18 cellular contexts compared by ENCODE assay signal in genomic region chr9:100346836-100347235, GRCh38. TPM values are rescaled to one million over a fixed set of nuclear protein-coding genes. Genes with fewer than 3 reads are reported as not detected.
DNase-seq lines count a peak whose midpoint lies in the region; ATAC-seq lines count a peak whose summit lies in the region.
"Had no signal": no experiment of that assay in that cellular context is flagged by ENCODE, and none has a peak within 500 bp of the region (broad histone marks: within the 10 kb centered on the region; RNA-seq: fewer than 3 reads in every experiment).

No MANE protein-coding gene starts in this region.

- H3K9me3 ChIP-seq in adipocyte (ENCODE audit: control insufficient read depth, low read length): no peaks in the 10 kb centered on the region
- no peaks in the 10 kb centered on the region for H3K9me3 ChIP-seq in subcutaneous abdominal adipose tissue (ENCODE audit: control insufficient read depth in 5 of 5, low read length in 5 of 5)
- H3K9me3 ChIP-seq: SJSA1 had no signal

- H3K36me3 ChIP-seq in adipocyte (ENCODE audit: control insufficient read depth, insufficient read depth, low read length, severe bottlenecking) (peaks cover 12% of the 10 kb centered on the region), subcutaneous abdominal adipose tissue (ENCODE audit: control insufficient read depth in 5 of 5, insufficient read depth in 5 of 5, low read length in 5 of 5) (peaks cover 0 to 10% (median 3%) of the 10 kb centered on the region in 5 donors)

- peak overlapping the region; percentile 46 for H3K27ac ChIP-seq in subcutaneous abdominal adipose tissue (ENCODE audit: low read depth, low read length)
- H3K27ac ChIP-seq: SJSA1 had no signal

- DNase-seq in GM04503 (ENCODE audit: low read depth) (peak; percentile 68), adipocyte (ENCODE audit: low read depth) (peak; percentile 82), left ventricle myocardium superior (no peak), H4 (ENCODE audit: low spot score) (no peak), occipital lobe (lab: John Stamatoyannopoulos, UW) (no peak)
- DNase-seq in activated CD4-positive, alpha-beta T cell treated with anti-CD3 and anti-CD28 coated beads for 48 hours: no peak
- DNase-seq: activated CD4-positive, alpha-beta T cell treated with anti-CD3 and anti-CD28 coated beads, Interleukin-2, amount 50 U/mL, for 1 hour; activated T-cell treated with anti-CD3 and anti-CD28 coated beads, Interleukin-2, amount 50 U/mL, for 24 hours; CD4-positive, CD25-positive, alpha-beta regulatory T cell; central memory CD4-positive, alpha-beta T cell; DMS79 treated with DMSO at 0.1 percent for 48 hours; effector memory CD4-positive, alpha-beta T cell; NCI-H1092; NCI-H69; stimulated activated CD4-positive, alpha-beta T cell treated with anti-CD3 and anti-CD28 coated beads, Interleukin-2, amount 100 ng/mL, for 24 hours; substantia nigra had no signal

- no peaks in the 10 kb centered on the region for H3K27me3 ChIP-seq in adipocyte (replicated peaks; ENCODE audit: control insufficient read depth, insufficient read depth, low read length)
- no peaks in the 10 kb centered on the region for H3K27me3 ChIP-seq in subcutaneous abdominal adipose tissue (ENCODE audit: control insufficient read depth in 5 of 5, insufficient read depth in 4 of 5, low read length in 5 of 5)
- H3K27me3 ChIP-seq: SJSA1 had no signal

- H3K4me1 ChIP-seq in adipocyte (ENCODE audit: control insufficient read depth, insufficient read depth, low read length) (peaks cover 30% of the 10 kb centered on the region), subcutaneous abdominal adipose tissue (ENCODE audit: control insufficient read depth in 5 of 5, insufficient read depth in 5 of 5, low read length in 5 of 5) (peaks cover 4 to 11% (median 10%) of the 10 kb centered on the region in 5 donors)

- peak overlapping the region; percentile 56 for H3K4me3 ChIP-seq in adipocyte (ENCODE audit: low read length)
- no peak overlapping the region for H3K4me3 ChIP-seq in subcutaneous abdominal adipose tissue (ENCODE audit: low read depth in 1 of 5, low read length in 5 of 5)
- H3K4me3 ChIP-seq: SJSA1 had no signal

- H3K9ac ChIP-seq in adipocyte (ENCODE audit: low read length) (peak overlapping the region; percentile 2), subcutaneous abdominal adipose tissue (ENCODE audit: low read length in 5 of 5) (peak overlapping the region in 1 of 5 donors; percentile 17)

- ATAC-seq in left ventricle myocardium superior: peak; percentile 67

- intact Hi-C loops in left ventricle myocardium superior (cut with micrococcal nuclease): no loop called here

RNA-seq across cellular contexts. Expression of gene TEX10, which starts 5.9 kb away (rescaled TPM):
- total RNA-seq in left ventricle myocardium superior (8.3 TPM), occipital lobe (58.5 TPM)
- 29.4 and 32.7 TPM in 2 replicates for total RNA-seq in H4 (2014; rRNA removed; shearing (Covaris generic))

Comparison
In these comparisons a context has a peak if more than half of its experiments do, and no peak if none do; other contexts are left out.
1. DNase-seq: peak in GM04503 (single experiment) and adipocyte (single experiment); none in left ventricle myocardium superior (single experiment), activated CD4-positive, alpha-beta T cell treated with anti-CD3 and anti-CD28 coated beads for 48 hours (single experiment), H4 (single experiment) and occipital lobe (single experiment).